In the genomic region with DNA sequence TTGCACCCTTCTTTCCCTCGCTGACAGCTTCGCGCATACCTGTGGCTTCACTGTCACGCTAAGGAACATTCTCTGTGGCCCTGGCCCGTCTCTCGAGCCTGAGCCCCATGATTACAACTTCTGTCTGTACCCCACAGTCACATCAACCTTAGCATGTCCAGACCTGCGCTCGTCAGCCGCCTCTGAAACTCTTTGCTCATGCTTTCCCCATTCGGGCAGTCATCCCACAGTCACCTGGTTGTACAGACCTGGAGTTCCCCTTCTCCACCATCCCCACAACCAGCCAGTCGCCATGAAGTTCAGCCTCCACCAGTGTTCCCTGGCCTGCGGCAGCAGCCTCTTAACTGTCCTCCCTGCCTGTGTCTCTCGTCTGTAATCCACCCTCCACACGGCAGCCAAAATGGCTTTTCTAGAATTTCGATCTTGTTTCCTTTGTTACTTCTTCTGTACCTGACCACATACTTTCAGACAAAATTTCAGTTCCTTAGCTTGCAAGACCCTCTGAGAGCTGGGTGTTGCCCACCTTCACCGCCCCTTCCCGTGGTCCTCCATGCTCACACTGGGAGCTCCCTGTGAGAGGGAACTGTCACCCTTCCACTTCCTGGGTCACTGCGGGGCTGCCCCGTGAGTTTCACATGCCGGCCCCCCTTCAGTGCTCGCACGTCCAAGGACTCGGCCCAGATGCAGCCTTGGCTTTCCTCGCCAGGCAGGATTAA, we compare ENCODE assay signal across 1 cellular context.
TF ChIP-seq lines count a peak whose summit lies in the region.

No MANE protein-coding gene starts in this region.

TF ChIP-seq in IMR-90, 13 proteins besides CTCF, POLR2A, EP300 and RAD21:
- TF ChIP-seq, protein P1, sequence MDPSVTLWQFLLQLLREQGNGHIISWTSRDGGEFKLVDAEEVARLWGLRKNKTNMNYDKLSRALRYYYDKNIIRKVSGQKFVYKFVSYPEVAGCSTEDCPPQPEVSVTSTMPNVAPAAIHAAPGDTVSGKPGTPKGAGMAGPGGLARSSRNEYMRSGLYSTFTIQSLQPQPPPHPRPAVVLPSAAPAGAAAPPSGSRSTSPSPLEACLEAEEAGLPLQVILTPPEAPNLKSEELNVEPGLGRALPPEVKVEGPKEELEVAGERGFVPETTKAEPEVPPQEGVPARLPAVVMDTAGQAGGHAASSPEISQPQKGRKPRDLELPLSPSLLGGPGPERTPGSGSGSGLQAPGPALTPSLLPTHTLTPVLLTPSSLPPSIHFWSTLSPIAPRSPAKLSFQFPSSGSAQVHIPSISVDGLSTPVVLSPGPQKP (IDR thresholded peaks at IDR 0.05; ENCODE audit: borderline replicate concordance, low read depth, low read length): no peak
- TF ChIP-seq SMC3 (IDR thresholded peaks at IDR 0.05; ENCODE audit: low read depth, low read length) (no peak), FOS (IDR thresholded peaks at IDR 0.05; ENCODE audit: low read depth, low read length) (no peak)
